Comparison of ENCODE assay signal across 1 cellular context in genomic region chr2:165633431-165633830, GRCh38.
TF ChIP-seq lines count a peak whose summit lies in the region.

No MANE protein-coding gene starts in this region.

TF ChIP-seq in GM23338, 12 proteins besides CTCF, POLR2A, EP300 and RAD21 (continued from another document):
- TF ChIP-seq, protein P1, sequence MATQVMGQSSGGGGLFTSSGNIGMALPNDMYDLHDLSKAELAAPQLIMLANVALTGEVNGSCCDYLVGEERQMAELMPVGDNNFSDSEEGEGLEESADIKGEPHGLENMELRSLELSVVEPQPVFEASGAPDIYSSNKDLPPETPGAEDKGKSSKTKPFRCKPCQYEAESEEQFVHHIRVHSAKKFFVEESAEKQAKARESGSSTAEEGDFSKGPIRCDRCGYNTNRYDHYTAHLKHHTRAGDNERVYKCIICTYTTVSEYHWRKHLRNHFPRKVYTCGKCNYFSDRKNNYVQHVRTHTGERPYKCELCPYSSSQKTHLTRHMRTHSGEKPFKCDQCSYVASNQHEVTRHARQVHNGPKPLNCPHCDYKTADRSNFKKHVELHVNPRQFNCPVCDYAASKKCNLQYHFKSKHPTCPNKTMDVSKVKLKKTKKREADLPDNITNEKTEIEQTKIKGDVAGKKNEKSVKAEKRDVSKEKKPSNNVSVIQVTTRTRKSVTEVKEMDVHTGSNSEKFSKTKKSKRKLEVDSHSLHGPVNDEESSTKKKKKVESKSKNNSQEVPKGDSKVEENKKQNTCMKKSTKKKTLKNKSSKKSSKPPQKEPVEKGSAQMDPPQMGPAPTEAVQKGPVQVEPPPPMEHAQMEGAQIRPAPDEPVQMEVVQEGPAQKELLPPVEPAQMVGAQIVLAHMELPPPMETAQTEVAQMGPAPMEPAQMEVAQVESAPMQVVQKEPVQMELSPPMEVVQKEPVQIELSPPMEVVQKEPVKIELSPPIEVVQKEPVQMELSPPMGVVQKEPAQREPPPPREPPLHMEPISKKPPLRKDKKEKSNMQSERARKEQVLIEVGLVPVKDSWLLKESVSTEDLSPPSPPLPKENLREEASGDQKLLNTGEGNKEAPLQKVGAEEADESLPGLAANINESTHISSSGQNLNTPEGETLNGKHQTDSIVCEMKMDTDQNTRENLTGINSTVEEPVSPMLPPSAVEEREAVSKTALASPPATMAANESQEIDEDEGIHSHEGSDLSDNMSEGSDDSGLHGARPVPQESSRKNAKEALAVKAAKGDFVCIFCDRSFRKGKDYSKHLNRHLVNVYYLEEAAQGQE (IDR thresholded peaks at IDR 0.05; ENCODE audit: unreplicated experiment), result no peak
- TF ChIP-seq ZNF114 (CRISPR knock-in tag; IDR thresholded peaks at IDR 0.05) (no peak), POLR2AphosphoS5 (IDR thresholded peaks at IDR 0.05; ENCODE audit: low read depth) (no peak), ZNF331 (CRISPR knock-in tag; IDR thresholded peaks at IDR 0.05; ENCODE audit: low read depth) (no peak), CREB1 (CRISPR knock-in tag; IDR thresholded peaks at IDR 0.05; ENCODE audit: low read depth) (no peak), STAT1 (IDR thresholded peaks at IDR 0.05; ENCODE audit: unreplicated experiment) (no peak), EZH2phosphoT487 (IDR thresholded peaks at IDR 0.05; ENCODE audit: unreplicated experiment) (no peak), NANOG (IDR thresholded peaks at IDR 0.05; ENCODE audit: borderline replicate concordance) (no peak)
- TF ChIP-seq, protein P2, sequence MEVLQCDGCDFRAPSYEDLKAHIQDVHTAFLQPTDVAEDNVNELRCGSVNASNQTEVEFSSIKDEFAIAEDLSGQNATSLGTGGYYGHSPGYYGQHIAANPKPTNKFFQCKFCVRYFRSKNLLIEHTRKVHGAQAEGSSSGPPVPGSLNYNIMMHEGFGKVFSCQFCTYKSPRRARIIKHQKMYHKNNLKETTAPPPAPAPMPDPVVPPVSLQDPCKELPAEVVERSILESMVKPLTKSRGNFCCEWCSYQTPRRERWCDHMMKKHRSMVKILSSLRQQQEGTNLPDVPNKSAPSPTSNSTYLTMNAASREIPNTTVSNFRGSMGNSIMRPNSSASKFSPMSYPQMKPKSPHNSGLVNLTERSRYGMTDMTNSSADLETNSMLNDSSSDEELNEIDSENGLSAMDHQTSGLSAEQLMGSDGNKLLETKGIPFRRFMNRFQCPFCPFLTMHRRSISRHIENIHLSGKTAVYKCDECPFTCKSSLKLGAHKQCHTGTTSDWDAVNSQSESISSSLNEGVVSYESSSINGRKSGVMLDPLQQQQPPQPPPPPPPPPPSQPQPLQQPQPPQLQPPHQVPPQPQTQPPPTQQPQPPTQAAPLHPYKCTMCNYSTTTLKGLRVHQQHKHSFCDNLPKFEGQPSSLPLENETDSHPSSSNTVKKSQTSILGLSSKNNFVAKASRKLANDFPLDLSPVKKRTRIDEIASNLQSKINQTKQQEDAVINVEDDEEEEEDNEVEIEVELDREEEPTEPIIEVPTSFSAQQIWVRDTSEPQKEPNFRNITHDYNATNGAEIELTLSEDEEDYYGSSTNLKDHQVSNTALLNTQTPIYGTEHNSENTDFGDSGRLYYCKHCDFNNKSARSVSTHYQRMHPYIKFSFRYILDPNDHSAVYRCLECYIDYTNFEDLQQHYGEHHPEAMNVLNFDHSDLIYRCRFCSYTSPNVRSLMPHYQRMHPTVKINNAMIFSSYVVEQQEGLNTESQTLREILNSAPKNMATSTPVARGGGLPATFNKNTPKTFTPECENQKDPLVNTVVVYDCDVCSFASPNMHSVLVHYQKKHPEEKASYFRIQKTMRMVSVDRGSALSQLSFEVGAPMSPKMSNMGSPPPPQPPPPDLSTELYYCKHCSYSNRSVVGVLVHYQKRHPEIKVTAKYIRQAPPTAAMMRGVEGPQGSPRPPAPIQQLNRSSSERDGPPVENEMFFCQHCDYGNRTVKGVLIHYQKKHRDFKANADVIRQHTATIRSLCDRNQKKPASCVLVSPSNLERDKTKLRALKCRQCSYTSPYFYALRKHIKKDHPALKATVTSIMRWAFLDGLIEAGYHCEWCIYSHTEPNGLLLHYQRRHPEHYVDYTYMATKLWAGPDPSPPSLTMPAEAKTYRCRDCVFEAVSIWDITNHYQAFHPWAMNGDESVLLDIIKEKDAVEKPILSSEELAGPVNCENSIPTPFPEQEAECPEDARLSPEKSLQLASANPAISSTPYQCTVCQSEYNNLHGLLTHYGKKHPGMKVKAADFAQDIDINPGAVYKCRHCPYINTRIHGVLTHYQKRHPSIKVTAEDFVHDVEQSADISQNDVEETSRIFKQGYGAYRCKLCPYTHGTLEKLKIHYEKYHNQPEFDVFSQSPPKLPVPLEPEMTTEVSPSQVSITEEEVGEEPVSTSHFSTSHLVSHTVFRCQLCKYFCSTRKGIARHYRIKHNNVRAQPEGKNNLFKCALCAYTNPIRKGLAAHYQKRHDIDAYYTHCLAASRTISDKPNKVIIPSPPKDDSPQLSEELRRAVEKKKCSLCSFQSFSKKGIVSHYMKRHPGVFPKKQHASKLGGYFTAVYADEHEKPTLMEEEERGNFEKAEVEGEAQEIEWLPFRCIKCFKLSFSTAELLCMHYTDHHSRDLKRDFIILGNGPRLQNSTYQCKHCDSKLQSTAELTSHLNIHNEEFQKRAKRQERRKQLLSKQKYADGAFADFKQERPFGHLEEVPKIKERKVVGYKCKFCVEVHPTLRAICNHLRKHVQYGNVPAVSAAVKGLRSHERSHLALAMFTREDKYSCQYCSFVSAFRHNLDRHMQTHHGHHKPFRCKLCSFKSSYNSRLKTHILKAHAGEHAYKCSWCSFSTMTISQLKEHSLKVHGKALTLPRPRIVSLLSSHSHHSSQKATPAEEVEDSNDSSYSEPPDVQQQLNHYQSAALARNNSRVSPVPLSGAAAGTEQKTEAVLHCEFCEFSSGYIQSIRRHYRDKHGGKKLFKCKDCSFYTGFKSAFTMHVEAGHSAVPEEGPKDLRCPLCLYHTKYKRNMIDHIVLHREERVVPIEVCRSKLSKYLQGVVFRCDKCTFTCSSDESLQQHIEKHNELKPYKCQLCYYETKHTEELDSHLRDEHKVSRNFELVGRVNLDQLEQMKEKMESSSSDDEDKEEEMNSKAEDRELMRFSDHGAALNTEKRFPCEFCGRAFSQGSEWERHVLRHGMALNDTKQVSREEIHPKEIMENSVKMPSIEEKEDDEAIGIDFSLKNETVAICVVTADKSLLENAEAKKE (CRISPR knock-in tag; IDR thresholded peaks at IDR 0.05), result no peak
- TF ChIP-seq, protein P3, sequence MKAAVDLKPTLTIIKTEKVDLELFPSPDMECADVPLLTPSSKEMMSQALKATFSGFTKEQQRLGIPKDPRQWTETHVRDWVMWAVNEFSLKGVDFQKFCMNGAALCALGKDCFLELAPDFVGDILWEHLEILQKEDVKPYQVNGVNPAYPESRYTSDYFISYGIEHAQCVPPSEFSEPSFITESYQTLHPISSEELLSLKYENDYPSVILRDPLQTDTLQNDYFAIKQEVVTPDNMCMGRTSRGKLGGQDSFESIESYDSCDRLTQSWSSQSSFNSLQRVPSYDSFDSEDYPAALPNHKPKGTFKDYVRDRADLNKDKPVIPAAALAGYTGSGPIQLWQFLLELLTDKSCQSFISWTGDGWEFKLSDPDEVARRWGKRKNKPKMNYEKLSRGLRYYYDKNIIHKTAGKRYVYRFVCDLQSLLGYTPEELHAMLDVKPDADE (IDR thresholded peaks at IDR 0.05), result no peak
